Comparison of ENCODE assay signal across 8 cellular contexts in genomic region chr16:67843343-67843765, GRCh38. TPM values are rescaled to one million over a fixed set of nuclear protein-coding genes. Genes with fewer than 3 reads are reported as not detected.
DNase-seq lines count a peak whose midpoint lies in the region; ATAC-seq, FAIRE-seq and TF ChIP-seq lines count a peak whose summit lies in the region.

No MANE protein-coding gene starts in this region.

- WGBS in gastroesophageal sphincter (ENCODE audit: low coverage in 1 of 2), 2 donors, result 3% methylated on average over 6 of the region's 11 CpGs; no CpG with 5 or more reads in 1 of the 2 donors
- WGBS in small intestine, 3 donors, result 3 to 10% (median 6%) methylated on average over 11 of the region's 11 CpGs

- H3K27ac ChIP-seq in gastroesophageal sphincter (peak overlapping the region; percentile 1 to 100 (median 100)), small intestine (ENCODE audit: low read depth in 1 of 2, low read length in 1 of 2) (peak overlapping the region; percentile 93 to 95)

- H3K9me3 ChIP-seq in gastroesophageal sphincter, result no peaks in the 10 kb centered on the region
- H3K9me3 ChIP-seq in small intestine (ENCODE audit: control insufficient read depth, low read depth), result no peaks in the 10 kb centered on the region

- no peak for ATAC-seq in gastroesophageal sphincter
- ATAC-seq in HG03045 (IDR thresholded peaks at IDR 0.05; ENCODE audit: unreplicated experiment), result no peak
- no peak for ATAC-seq in GM21423 (IDR thresholded peaks at IDR 0.05; ENCODE audit: unreplicated experiment)

- DNase-seq in H7 (no peak), T-helper 9 cell (peak; percentile 51), small intestine (peak; percentile 39), kidney tubule cell (ENCODE audit: low spot score) (no peak), SHP77 (lab: John Stamatoyannopoulos, UW) (no peak)

- H3K4me1 ChIP-seq in gastroesophageal sphincter (peaks cover 6 to 57% (median 35%) of the 10 kb centered on the region in 3 donors), small intestine (ENCODE audit: control insufficient read depth in 2 of 2, insufficient read depth in 1 of 2, low read depth in 1 of 2, low read length in 1 of 2) (peaks cover 15 to 17% of the 10 kb centered on the region in 2 donors)

- no peak for FAIRE-seq in small intestine (lab: Jason Lieb, UNC)

- TF ChIP-seq POLR2A in gastroesophageal sphincter (IDR thresholded peaks at IDR 0.05), result no peak

- no peak for TF ChIP-seq EP300 in gastroesophageal sphincter (IDR thresholded peaks at IDR 0.05)

- H3K27me3 ChIP-seq in H7 (ENCODE audit: control insufficient read depth, insufficient read depth, low read length) (no peaks in the 10 kb centered on the region), gastroesophageal sphincter (no peaks in the 10 kb centered on the region), small intestine (ENCODE audit: control insufficient read depth in 2 of 2, insufficient read depth in 2 of 2, low read length in 2 of 2) (no peaks in the 10 kb centered on the region)

- no peak for TF ChIP-seq CTCF in gastroesophageal sphincter (IDR thresholded peaks at IDR 0.05)

- H3K36me3 ChIP-seq in H7 (replicated peaks; ENCODE audit: control insufficient read depth, insufficient read depth, low read length), result no peaks in the 10 kb centered on the region; the same call in 1 of the 2 replicates
- H3K36me3 ChIP-seq in gastroesophageal sphincter, result no peaks in the 10 kb centered on the region
- no peaks in the 10 kb centered on the region for H3K36me3 ChIP-seq in small intestine (ENCODE audit: control insufficient read depth in 2 of 2, insufficient read depth in 2 of 2, low read length in 2 of 2)

- H3K4me3 ChIP-seq in H7 (ENCODE audit: insufficient read depth, low read depth, low read length) (peak overlapping the region; percentile 90), gastroesophageal sphincter (peak overlapping the region; percentile 81 to 84), small intestine (ENCODE audit: low read depth in 1 of 2, low read length in 2 of 2) (peak overlapping the region; percentile 53 to 77)

RNA-seq across cellular contexts. Expression of gene THAP11, which starts 1.2 kb away (rescaled TPM):
- 57.6 and 67.0 TPM in 2 replicates for total RNA-seq in H7 (2014; rRNA removed; shearing (Covaris generic))
- 10 to 100 TPM; 52.6 to 78.0 (median 76.0) TPM for total RNA-seq in gastroesophageal sphincter
- 10 to 100 TPM; 15.0 to 21.7 (median 16.8) TPM for polyA plus RNA-seq in small intestine

RNA-seq across cellular contexts. Expression of gene NUTF2, which starts 3.4 kb away (rescaled TPM):
- 295 and 340 TPM in 2 replicates for total RNA-seq in H7 (2014; rRNA removed; shearing (Covaris generic))
- 100 to 1,000 TPM in 3 of 4 donors, 10 to 100 TPM in 1; 90.0 to 194 (median 113) TPM for total RNA-seq in gastroesophageal sphincter
- polyA plus RNA-seq in small intestine, result 100 to 1,000 TPM in 1 of 3 donors, 10 to 100 TPM in 2; 77.3 to 104 (median 99.6) TPM

RNA-seq across cellular contexts. Expression of gene CENPT, which starts 4.1 kb away (rescaled TPM):
- 34.9 and 43.7 TPM in 2 replicates for total RNA-seq in H7 (2014; rRNA removed; shearing (Covaris generic))
- 10 to 100 TPM; 15.4 to 44.2 (median 35.3) TPM for total RNA-seq in gastroesophageal sphincter
- 100 to 1,000 TPM in 1 of 3 donors, 10 to 100 TPM in 2; 25.3 to 111 (median 45.1) TPM for polyA plus RNA-seq in small intestine

RNA-seq across cellular contexts. Expression of gene EDC4, which starts 29.5 kb away (rescaled TPM):
- total RNA-seq in H7 (2014; rRNA removed; shearing (Covaris generic)), result 88.0 and 96.6 TPM in 2 replicates
- 10 to 100 TPM; 43.8 to 72.6 (median 53.5) TPM for total RNA-seq in gastroesophageal sphincter
- polyA plus RNA-seq in small intestine, result 10 to 100 TPM; 30.6 to 76.5 (median 50.8) TPM

RNA-seq across cellular contexts. Expression of gene TSNAXIP1, which starts 36.7 kb away (rescaled TPM):
- total RNA-seq in H7 (2014; rRNA removed; shearing (Covaris generic)), result 0.15 and 0.21 TPM in 2 replicates
- total RNA-seq in gastroesophageal sphincter, result 1 to 10 TPM in 3 of 4 donors, under 1 TPM in 1; 0.89 to 2.4 (median 1.6) TPM
- polyA plus RNA-seq in small intestine, result under 1 TPM in 1 of 3 donors, not detected in 2; 0.72 TPM

Comparison
In these comparisons a context has a peak if more than half of its experiments do, and no peak if none do; other contexts are left out.
1. DNase-seq: peak in T-helper 9 cell (single experiment) and small intestine (single experiment); none in H7 (single experiment), kidney tubule cell (single experiment) and SHP77 (0 of 2).
2. Peak in every context shown above with its lines, with median percentiles within 50 percentile points of each other: H3K4me3 ChIP-seq.